32 cellular contexts compared by ENCODE assay signal in the genomic region with DNA sequence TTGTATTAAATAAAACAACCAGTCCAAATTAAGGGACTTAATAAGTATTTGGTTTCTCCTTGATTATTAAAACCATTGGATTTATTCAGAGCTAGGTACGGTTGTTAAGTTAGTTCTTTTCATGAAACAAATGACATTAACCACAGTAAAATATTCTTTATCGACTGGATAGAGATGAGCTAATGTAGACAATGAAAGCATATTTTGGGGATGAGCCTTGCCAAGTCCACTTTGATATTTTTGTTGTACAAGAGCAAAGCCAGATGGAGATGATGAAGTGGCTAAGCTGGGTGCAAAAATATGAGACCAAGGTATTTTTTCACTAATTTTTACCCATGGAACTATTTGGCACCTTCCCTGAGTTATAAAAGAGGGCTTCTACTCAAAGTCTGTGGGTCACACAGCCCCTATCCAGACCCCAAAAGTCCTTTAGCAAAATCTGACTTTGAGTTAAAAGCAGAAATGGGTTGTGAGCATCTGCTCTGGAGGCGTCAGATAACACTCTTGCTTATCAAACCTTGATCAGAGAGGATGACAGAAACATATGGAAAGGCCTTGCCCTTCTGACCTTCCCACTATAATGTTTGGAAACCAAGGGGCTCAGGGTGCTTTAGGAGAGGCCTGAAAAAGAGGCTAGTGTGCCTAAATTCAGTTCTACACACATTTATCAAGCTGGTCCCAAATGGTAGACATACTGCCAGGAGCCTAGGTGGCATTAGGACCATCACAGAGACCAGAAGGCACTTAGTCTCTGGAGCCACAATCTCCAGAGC.
"Had no signal": no experiment of that assay in that cellular context is flagged by ENCODE, and none has a peak within 500 bp of the region (broad histone marks: within the 10 kb centered on the region; RNA-seq: fewer than 3 reads in every experiment).

No MANE protein-coding gene starts in this region.

- FAIRE-seq: endothelial cell of umbilical vein had no signal

- DNase-seq: activated CD4-positive, alpha-beta memory T cell treated with anti-CD3 and anti-CD28 coated beads for 36 hours; activated CD4-positive, alpha-beta T cell treated with anti-CD3 and anti-CD28 coated beads for 36 hours; activated CD4-positive, alpha-beta T cell treated with anti-CD3 and anti-CD28 coated beads, Interleukin-2, amount 10 ng/mL, durations not matched to agents 24 days and 14 days; activated CD4-positive, CD25-positive, alpha-beta regulatory T cell; activated CD4-positive, CD25-positive, alpha-beta regulatory T cell treated with anti-CD3 and anti-CD28 coated beads, Interleukin-2, amount 50 U/mL, for 72 hours; activated CD8-positive, alpha-beta memory T cell treated with anti-CD3 and anti-CD28 coated beads, Interleukin-2, amount 50 U/mL, for 48 hours; activated gamma-delta T cell; activated naive CD4-positive, alpha-beta T cell; activated naive CD4-positive, alpha-beta T cell treated with anti-CD3 and anti-CD28 coated beads, Interleukin-2, amount 10 ng/mL, durations not matched to agents 7 days and 5 days; activated naive CD8-positive, alpha-beta T cell treated with anti-CD3 and anti-CD28 coated beads, Interleukin-2, amount 10 ng/mL, durations not matched to agents 7 days and 5 days; activated T-cell treated with anti-CD3 and anti-CD28 coated beads for 4 hours; activated T-cell treated with anti-CD3 and anti-CD28 coated beads, Interleukin-2, amount 50 U/mL, for 24 hours; activated T-cell treated with anti-CD3 and anti-CD28 coated beads, Interleukin-2, amount 50 U/mL, for 72 hours; cortex of kidney; dermis blood vessel endothelial cell; effector CD4-positive, alpha-beta T cell; effector memory CD8-positive, alpha-beta T cell; esophagus squamous epithelium; foreskin melanocyte; heart right ventricle; T-helper 1 cell; T-helper 17 cell; T1000 had no signal

- H3K4me1 ChIP-seq: breast epithelium had no signal

- H3K4me3 ChIP-seq: ascending aorta, breast epithelium, esophagus squamous epithelium, gastroesophageal sphincter, heart right ventricle had no signal

- H3K4me1 Mint-ChIP-seq: activated CD4-positive, alpha-beta T cell treated with anti-CD3 and anti-CD28 coated beads for 36 hours; activated CD4-positive, alpha-beta T cell treated with anti-CD3 and anti-CD28 coated beads, Interleukin-2, amount 10 ng/mL, durations not matched to agents 24 days and 14 days; activated naive CD4-positive, alpha-beta T cell treated with anti-CD3 and anti-CD28 coated beads, Interleukin-2, amount 10 ng/mL, durations not matched to agents 7 days and 5 days; activated naive CD8-positive, alpha-beta T cell treated with anti-CD3 and anti-CD28 coated beads, Interleukin-2, amount 10 ng/mL, durations not matched to agents 7 days and 5 days; central memory CD8-positive, alpha-beta T cell; T-helper 17 cell had no signal

- H3K27ac ChIP-seq: ascending aorta, breast epithelium, epithelial cell of prostate, esophagus squamous epithelium, gastroesophageal sphincter, heart right ventricle had no signal

- H3K9me3 Mint-ChIP-seq: activated CD4-positive, alpha-beta memory T cell treated with anti-CD3 and anti-CD28 coated beads for 36 hours; activated CD4-positive, alpha-beta T cell treated with anti-CD3 and anti-CD28 coated beads, Interleukin-2, amount 10 ng/mL, durations not matched to agents 24 days and 14 days; activated naive CD4-positive, alpha-beta T cell treated with anti-CD3 and anti-CD28 coated beads, Interleukin-2, amount 10 ng/mL, durations not matched to agents 7 days and 5 days; activated naive CD4-positive, alpha-beta T cell treated with anti-CD3 and anti-CD28 coated beads, Interleukin-2, amount 50 U/mL, for 72 hours; activated naive CD8-positive, alpha-beta T cell treated with anti-CD3 and anti-CD28 coated beads, Interleukin-2, amount 10 ng/mL, durations not matched to agents 7 days and 5 days; activated T-cell treated with anti-CD3 and anti-CD28 coated beads, Interleukin-2, amount 50 U/mL, for 24 hours; central memory CD8-positive, alpha-beta T cell; T-helper 2 cell treated with Interferon-gamma antibody and Interleukin-4, amounts not matched to agents 5 μg/mL and 100 μg/mL, for 36 hours had no signal

- H3K9me3 ChIP-seq: ascending aorta, breast epithelium, esophagus squamous epithelium, gastroesophageal sphincter, heart right ventricle had no signal

- H3K27me3 ChIP-seq: ascending aorta, breast epithelium, esophagus squamous epithelium, gastroesophageal sphincter, heart right ventricle had no signal

- H3K27ac Mint-ChIP-seq: activated CD4-positive, alpha-beta memory T cell treated with anti-CD3 and anti-CD28 coated beads for 36 hours; activated CD4-positive, alpha-beta T cell treated with anti-CD3 and anti-CD28 coated beads for 36 hours; activated CD4-positive, alpha-beta T cell treated with anti-CD3 and anti-CD28 coated beads, Interleukin-2, amount 10 ng/mL, durations not matched to agents 24 days and 14 days; activated naive CD4-positive, alpha-beta T cell treated with anti-CD3 and anti-CD28 coated beads, Interleukin-2, amount 10 ng/mL, durations not matched to agents 7 days and 5 days; activated naive CD4-positive, alpha-beta T cell treated with anti-CD3 and anti-CD28 coated beads, Interleukin-2, amount 50 U/mL, for 72 hours; activated naive CD8-positive, alpha-beta T cell treated with anti-CD3 and anti-CD28 coated beads, Interleukin-2, amount 10 ng/mL, durations not matched to agents 7 days and 5 days; activated T-cell treated with anti-CD3 and anti-CD28 coated beads, Interleukin-2, amount 50 U/mL, for 24 hours; activated T-cell treated with anti-CD3 and anti-CD28 coated beads, Interleukin-2, amount 50 U/mL, for 72 hours; brain; effector memory CD8-positive, alpha-beta T cell; T-helper 17 cell; T-helper 2 cell treated with Interferon-gamma antibody and Interleukin-4, amounts not matched to agents 5 μg/mL and 100 μg/mL, for 36 hours had no signal

- H3K36me3 ChIP-seq: ascending aorta, breast epithelium, esophagus squamous epithelium, gastroesophageal sphincter, heart right ventricle had no signal

- H3K27me3 Mint-ChIP-seq: activated CD4-positive, alpha-beta memory T cell treated with anti-CD3 and anti-CD28 coated beads for 36 hours; activated naive CD4-positive, alpha-beta T cell treated with anti-CD3 and anti-CD28 coated beads, Interleukin-2, amount 10 ng/mL, durations not matched to agents 7 days and 5 days; activated naive CD8-positive, alpha-beta T cell treated with anti-CD3 and anti-CD28 coated beads, Interleukin-2, amount 10 ng/mL, durations not matched to agents 7 days and 5 days; activated T-cell treated with anti-CD3 and anti-CD28 coated beads, Interleukin-2, amount 50 U/mL, for 24 hours had no signal

- ATAC-seq: activated CD4-positive, alpha-beta T cell treated with anti-CD3 and anti-CD28 coated beads for 36 hours; activated naive CD4-positive, alpha-beta T cell treated with anti-CD3 and anti-CD28 coated beads, Interleukin-2, amount 50 U/mL, for 72 hours; activated T-cell treated with anti-CD3 and anti-CD28 coated beads, Interleukin-2, amount 50 U/mL, for 72 hours; effector memory CD8-positive, alpha-beta T cell; gastroesophageal sphincter; heart right ventricle; T-helper 17 cell had no signal

- H3K4me3 Mint-ChIP-seq: activated CD4-positive, alpha-beta memory T cell treated with anti-CD3 and anti-CD28 coated beads for 36 hours; activated CD4-positive, alpha-beta T cell treated with anti-CD3 and anti-CD28 coated beads for 36 hours; activated CD4-positive, alpha-beta T cell treated with anti-CD3 and anti-CD28 coated beads, Interleukin-2, amount 10 ng/mL, durations not matched to agents 24 days and 14 days; activated naive CD4-positive, alpha-beta T cell treated with anti-CD3 and anti-CD28 coated beads, Interleukin-2, amount 10 ng/mL, durations not matched to agents 7 days and 5 days; activated naive CD8-positive, alpha-beta T cell treated with anti-CD3 and anti-CD28 coated beads, Interleukin-2, amount 10 ng/mL, durations not matched to agents 7 days and 5 days; activated T-cell treated with anti-CD3 and anti-CD28 coated beads, Interleukin-2, amount 50 U/mL, for 24 hours; activated T-cell treated with anti-CD3 and anti-CD28 coated beads, Interleukin-2, amount 50 U/mL, for 72 hours; brain; central memory CD8-positive, alpha-beta T cell; effector memory CD8-positive, alpha-beta T cell; T-helper 17 cell; T-helper 2 cell treated with Interferon-gamma antibody and Interleukin-4, amounts not matched to agents 5 μg/mL and 100 μg/mL, for 36 hours had no signal

- H3K36me3 Mint-ChIP-seq: activated CD4-positive, alpha-beta memory T cell treated with anti-CD3 and anti-CD28 coated beads for 36 hours; activated naive CD4-positive, alpha-beta T cell treated with anti-CD3 and anti-CD28 coated beads, Interleukin-2, amount 10 ng/mL, durations not matched to agents 7 days and 5 days; activated naive CD4-positive, alpha-beta T cell treated with anti-CD3 and anti-CD28 coated beads, Interleukin-2, amount 50 U/mL, for 72 hours; activated naive CD8-positive, alpha-beta T cell treated with anti-CD3 and anti-CD28 coated beads, Interleukin-2, amount 10 ng/mL, durations not matched to agents 7 days and 5 days; brain had no signal
